Comparison of ENCODE assay signal across 14 cellular contexts in the genomic region with DNA sequence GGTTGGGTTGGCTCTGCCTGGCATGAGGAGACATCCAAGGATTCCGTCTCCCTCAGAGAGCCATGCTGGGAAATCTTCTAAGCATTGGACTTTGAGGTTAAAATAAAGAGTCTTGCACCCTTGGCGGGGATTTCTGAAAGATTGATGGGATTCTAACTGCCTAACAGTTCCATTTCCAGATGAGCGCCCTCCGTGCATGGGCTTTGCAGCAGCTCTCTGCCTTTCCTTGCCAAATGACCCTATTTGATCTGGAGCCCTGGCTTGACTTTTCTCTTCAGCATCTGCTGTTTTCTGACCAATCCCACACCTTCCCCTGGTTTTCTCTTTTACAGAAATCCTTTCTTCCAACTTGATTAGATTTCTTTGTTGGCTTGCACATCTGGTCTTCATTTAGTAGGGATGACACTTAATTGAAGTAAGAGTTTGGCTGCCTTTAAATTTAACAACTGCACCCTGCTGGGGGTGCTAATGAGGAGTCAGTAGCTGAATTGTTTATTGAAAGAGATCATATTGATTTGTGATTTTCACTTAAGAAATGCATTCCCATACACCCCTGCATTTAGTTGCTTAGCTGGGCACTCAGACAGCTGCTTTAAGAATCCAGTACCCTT.
DNase-seq lines count a peak whose midpoint lies in the region; ATAC-seq and TF ChIP-seq lines count a peak whose summit lies in the region.
"Had no signal": no experiment of that assay in that cellular context is flagged by ENCODE, and none has a peak within 500 bp of the region (broad histone marks: within the 10 kb centered on the region; RNA-seq: fewer than 3 reads in every experiment).

No MANE protein-coding gene starts in this region.

- peak; percentile 20 for DNase-seq in AG10803 (ENCODE audit: low read depth)
- peak; percentile 17 for DNase-seq in NCI-H1092 (lab: John Stamatoyannopoulos, UW)
- no peak for DNase-seq in body of pancreas
- DNase-seq in midbrain (lab: John Stamatoyannopoulos, UW), result peak; percentile 14
- DNase-seq in activated CD4-positive, alpha-beta T cell treated with anti-CD3 and anti-CD28 coated beads, Interleukin-2, amount 50 U/mL, for 4 hours, result no peak
- no peak for DNase-seq in right lobe of liver
- DNase-seq: activated CD4-positive, alpha-beta memory T cell treated with anti-CD3 and anti-CD28 coated beads for 36 hours; ovary; stimulated activated naive B cell treated with anti-CD40 and anti-IgM and Interleukin-4, amounts not matched to agents 10 μg/mL and 1 μg/mL and 100 μg/mL, for 72 hours; uterus had no signal

- no peak for TF ChIP-seq CTCF in AG10803 (conservative IDR thresholded peaks at IDR 0.05; ENCODE audit: low read length)
- no peak for TF ChIP-seq CTCF in body of pancreas (IDR thresholded peaks at IDR 0.05)
- TF ChIP-seq CTCF in right lobe of liver (IDR thresholded peaks at IDR 0.05), result no peak

- H3K9me3 ChIP-seq in body of pancreas, result no peaks in the 10 kb centered on the region
- H3K9me3 ChIP-seq in right lobe of liver, result no peaks in the 10 kb centered on the region
- H3K9me3 ChIP-seq: ovary, uterus had no signal

- H3K27me3 ChIP-seq in body of pancreas, result no peaks in the 10 kb centered on the region
- H3K27me3 ChIP-seq in right lobe of liver, result no peaks in the 10 kb centered on the region
- H3K27me3 ChIP-seq: ovary, uterus had no signal

- H3K36me3 ChIP-seq in body of pancreas (replicated peaks in 1 of 2; ENCODE audit: insufficient read depth in 1 of 2, low read depth in 2 of 2) (no peaks in the 10 kb centered on the region), right lobe of liver (no peaks in the 10 kb centered on the region)
- H3K36me3 ChIP-seq: ovary, uterus had no signal

- peaks cover 23% of the 10 kb centered on the region for H3K4me1 ChIP-seq in body of pancreas
- peaks cover 0 to 29% (median 4%) of the 10 kb centered on the region in 4 donors for H3K4me1 ChIP-seq in right lobe of liver
- H3K4me1 ChIP-seq: uterus had no signal

- ATAC-seq in body of pancreas (no peak), HG03378 (IDR thresholded peaks at IDR 0.05; ENCODE audit: unreplicated experiment) (no peak), GM19324 (IDR thresholded peaks at IDR 0.05; ENCODE audit: low FRiP score, unreplicated experiment) (no peak), right lobe of liver (no peak)
- ATAC-seq: stimulated activated naive B cell treated with anti-CD40 and anti-IgM and Interleukin-4, amounts not matched to agents 10 μg/mL and 1 μg/mL and 100 μg/mL, for 72 hours had no signal

- H3K4me3 ChIP-seq in AG10803 (ENCODE audit: low read length) (no peak overlapping the region), body of pancreas (no peak overlapping the region), right lobe of liver (no peak overlapping the region)
- H3K4me3 ChIP-seq: ovary, uterus had no signal

- 81 to 90% methylated on average over 4 of the region's 4 CpGs for WGBS in body of pancreas, 2 donors
- WGBS in right lobe of liver (ENCODE audit: insufficient coverage, low coverage, low lambda C conversion rate, missing lambda C conversion rate), result no CpG with 5 or more reads among the region's 4 CpGs

- TF ChIP-seq POLR2A in body of pancreas (IDR thresholded peaks at IDR 0.05) (no peak), right lobe of liver (IDR thresholded peaks at IDR 0.05) (no peak)

- intact Hi-C loops in body of pancreas (cut with DNase I), result no loop called here
- intact Hi-C loops in right lobe of liver (cut with DNase I), result no loop called here

- peak overlapping the region in 3 of 4 donors; percentile 7 to 38 (median 31) for H3K27ac ChIP-seq in body of pancreas
- peak overlapping the region in 1 of 3 donors; percentile 42 for H3K27ac ChIP-seq in right lobe of liver
- H3K27ac ChIP-seq: epithelial cell of prostate, KMS-11, ovary, uterus had no signal

Comparison
In these comparisons a context has a peak if more than half of its experiments do, and no peak if none do; other contexts are left out.
1. DNase-seq: peak in AG10803 (single experiment), NCI-H1092 (single experiment) and midbrain (single experiment); none in body of pancreas (0 of 4), activated CD4-positive, alpha-beta T cell treated with anti-CD3 and anti-CD28 coated beads, Interleukin-2, amount 50 U/mL, for 4 hours (0 of 2) and right lobe of liver (0 of 3).